Comparison of ENCODE assay signal across 8 cellular contexts in genomic region chr6:34657037-34657306, GRCh38. TPM values are rescaled to one million over a fixed set of nuclear protein-coding genes. Genes with fewer than 3 reads are reported as not detected.
DNase-seq lines count a peak whose midpoint lies in the region; ATAC-seq and TF ChIP-seq lines count a peak whose summit lies in the region.

No MANE protein-coding gene starts in this region.

- intact Hi-C loops in esophagus squamous epithelium (cut with DNase I), result no loop called here

- H3K4me3 ChIP-seq in GM08714 (ENCODE audit: low read length) (peak overlapping the region; percentile 72), RWPE2 (ENCODE audit: severe bottlenecking) (peak overlapping the region; percentile 28), esophagus squamous epithelium (peak overlapping the region; percentile 11 to 67 (median 34)), skeletal muscle satellite cell (ENCODE audit: low read length) (peak overlapping the region; percentile 67)

- H3K9ac ChIP-seq in skeletal muscle satellite cell (ENCODE audit: low read depth, low read length), result peak overlapping the region; percentile 82

- peaks cover 16% of the 10 kb centered on the region for H3K4me1 ChIP-seq in RWPE2 (ENCODE audit: insufficient read depth, poor library complexity, severe bottlenecking)
- H3K4me1 ChIP-seq in esophagus squamous epithelium, result peaks cover 19 to 49% (median 32%) of the 10 kb centered on the region in 3 donors
- H3K4me1 ChIP-seq in skeletal muscle satellite cell (ENCODE audit: control insufficient read depth, insufficient read depth, low read length), result peaks cover 51% of the 10 kb centered on the region

- H3K27me3 ChIP-seq in RWPE2 (ENCODE audit: insufficient read depth, poor library complexity, severe bottlenecking) (no peaks in the 10 kb centered on the region), esophagus squamous epithelium (no peaks in the 10 kb centered on the region), skeletal muscle satellite cell (ENCODE audit: control insufficient read depth, insufficient read depth, low read length) (no peaks in the 10 kb centered on the region)

- H3K9me3 ChIP-seq in RWPE2 (ENCODE audit: severe bottlenecking) (no peaks in the 10 kb centered on the region), esophagus squamous epithelium (no peaks in the 10 kb centered on the region), skeletal muscle satellite cell (replicated peaks; ENCODE audit: low read length) (no peaks in the 10 kb centered on the region)

- no peak for DNase-seq in RWPE2 (ENCODE audit: low spot score)
- no peak for DNase-seq in esophagus squamous epithelium (lab: John Stamatoyannopoulos, UW)
- no peak for DNase-seq in activated CD4-positive, CD25-positive, alpha-beta regulatory T cell (lab: John Stamatoyannopoulos, UW)
- no peak for DNase-seq in CD1c-positive myeloid dendritic cell (ENCODE audit: extremely low spot score)

- H3K27ac ChIP-seq in RWPE2 (ENCODE audit: poor library complexity, severe bottlenecking) (peak overlapping the region; percentile 89), esophagus squamous epithelium (peak overlapping the region; percentile 84 to 98 (median 92))

- peak overlapping the region; percentile 87 for H3K4me2 ChIP-seq in skeletal muscle satellite cell (ENCODE audit: low read length)

- ATAC-seq in RWPE2 (ENCODE audit: low read depth) (no peak), GM21717 (IDR thresholded peaks at IDR 0.05; ENCODE audit: unreplicated experiment) (no peak), GM21381 (IDR thresholded peaks at IDR 0.05; ENCODE audit: unreplicated experiment) (no peak)

- WGBS in esophagus squamous epithelium, 2 donors, result 5 to 8% methylated on average over 1 of the region's 1 CpG

- no peak for TF ChIP-seq CTCF in RWPE2 (IDR thresholded peaks at IDR 0.05; ENCODE audit: poor library complexity, severe bottlenecking)
- TF ChIP-seq CTCF in esophagus squamous epithelium (IDR thresholded peaks at IDR 0.05), result no peak

- peaks cover 19% of the 10 kb centered on the region for H3K36me3 ChIP-seq in RWPE2 (ENCODE audit: low read depth)
- peaks cover 0 to 20% (median 0%) of the 10 kb centered on the region in 3 donors for H3K36me3 ChIP-seq in esophagus squamous epithelium
- H3K36me3 ChIP-seq in skeletal muscle satellite cell (ENCODE audit: insufficient read depth, low read length), result peaks cover 11% of the 10 kb centered on the region

- TF ChIP-seq POLR2A in esophagus squamous epithelium (IDR thresholded peaks at IDR 0.05), result no peak

RNA-seq across cellular contexts. Expression of gene ILRUN, which starts 39.6 kb away (rescaled TPM):
- 10 to 100 TPM; 43.8 to 52.8 (median 50.0) TPM for total RNA-seq in esophagus squamous epithelium
- 25.9 and 26.4 TPM in 2 replicates for total RNA-seq in skeletal muscle satellite cell (2012; rRNA removed)
